ENCODE assay signal across 31 cellular contexts in genomic region chr2:191462370-191462769, GRCh38.
DNase-seq lines count a peak whose midpoint lies in the region; ATAC-seq, FAIRE-seq and TF ChIP-seq lines count a peak whose summit lies in the region.
"Had no signal": no experiment of that assay in that cellular context is flagged by ENCODE, and none has a peak within 500 bp of the region (broad histone marks: within the 10 kb centered on the region; RNA-seq: fewer than 3 reads in every experiment).

No MANE protein-coding gene starts in this region.

- H3K36me3 Mint-ChIP-seq in GM23338 (ENCODE audit: low read depth): no peaks in the 10 kb centered on the region
- H3K36me3 Mint-ChIP-seq: activated naive CD4-positive, alpha-beta T cell treated with anti-CD3 and anti-CD28 coated beads, Interleukin-2, amount 10 ng/mL, durations not matched to agents 7 days and 5 days had no signal

- H3F3A ChIP-seq in GM23338 (replicated peaks; ENCODE audit: low read depth): no peaks in the 10 kb centered on the region

- no peak overlapping the region for H3K27ac Mint-ChIP-seq in GM23338
- H3K27ac Mint-ChIP-seq: activated CD4-positive, alpha-beta memory T cell treated with anti-CD3 and anti-CD28 coated beads, Interleukin-2, amount 10 ng/mL, durations not matched to agents 7 days and 5 days; activated naive CD4-positive, alpha-beta T cell treated with anti-CD3 and anti-CD28 coated beads, Interleukin-2, amount 10 ng/mL, durations not matched to agents 7 days and 5 days; CD4-positive, alpha-beta T cell; nephron progenitor cell had no signal

- TF ChIP-seq POLR2A in adrenal gland (IDR thresholded peaks at IDR 0.05): no peak

- H3K79me2 ChIP-seq in GM23338 (replicated peaks; ENCODE audit: insufficient read depth): no peaks in the 10 kb centered on the region

- H3K4me1 Mint-ChIP-seq in GM23338: no peaks in the 10 kb centered on the region
- H3K4me1 Mint-ChIP-seq: activated CD4-positive, alpha-beta memory T cell treated with anti-CD3 and anti-CD28 coated beads, Interleukin-2, amount 10 ng/mL, durations not matched to agents 7 days and 5 days; activated naive CD4-positive, alpha-beta T cell treated with anti-CD3 and anti-CD28 coated beads, Interleukin-2, amount 10 ng/mL, durations not matched to agents 7 days and 5 days had no signal

- peaks cover 3% of the 10 kb centered on the region; the same call in 2 of the 3 replicates for H3K9me3 Mint-ChIP-seq in GM23338
- H3K9me3 Mint-ChIP-seq: activated CD4-positive, alpha-beta memory T cell treated with anti-CD3 and anti-CD28 coated beads, Interleukin-2, amount 10 ng/mL, durations not matched to agents 7 days and 5 days; activated naive CD4-positive, alpha-beta T cell treated with anti-CD3 and anti-CD28 coated beads, Interleukin-2, amount 10 ng/mL, durations not matched to agents 7 days and 5 days had no signal

- TF ChIP-seq CTCF in GM23338 (conservative IDR thresholded peaks at IDR 0.05; ENCODE audit: low read depth in 2 of 2) (no peak), bronchial epithelial cell (IDR thresholded peaks at IDR 0.05; ENCODE audit: insufficient read depth, low read length, severe bottlenecking) (no peak), adrenal gland (IDR thresholded peaks at IDR 0.05) (no peak)

- intact Hi-C loops in adrenal gland (cut with DNase I): no loop called here

- no peaks in the 10 kb centered on the region for H3K9me3 ChIP-seq in adrenal gland (replicated peaks in 1 of 3)
- H3K9me3 ChIP-seq: colonic mucosa, MG63, testis had no signal

- WGBS in adrenal gland, 4 donors: 74 to 90% (median 84%) methylated on average over 3 of the region's 3 CpGs

- DNase-seq in GM23338 (ENCODE audit: low spot score) (no peak), bronchial epithelial cell (ENCODE audit: low read depth) (no peak), left kidney (ENCODE audit: low read depth, low spot score) (peak; percentile 84), renal cortical epithelial cell (ENCODE audit: low read depth) (peak; percentile 98), adrenal gland (no peak)
- DNase-seq: activated CD4-positive, alpha-beta memory T cell treated with anti-CD3 and anti-CD28 coated beads, Interleukin-2, amount 10 ng/mL, durations not matched to agents 7 days and 5 days; activated CD8-positive, alpha-beta memory T cell treated with anti-CD3 and anti-CD28 coated beads, Interleukin-2, amount 50 U/mL, for 48 hours; activated naive CD4-positive, alpha-beta T cell treated with anti-CD3 and anti-CD28 coated beads, Interleukin-2, amount 10 ng/mL, durations not matched to agents 7 days and 5 days; amniotic stem cell; CD4-positive, alpha-beta T cell; colonic mucosa; effector memory CD4-positive, alpha-beta T cell; EL; islet precursor cell; KG1; MG63; NCI-H2029 treated with DMSO at 0.1 percent for 48 hours; NCI-H226; NCI-H82; nephron progenitor cell; stimulated activated CD4-positive, alpha-beta T cell treated with anti-CD3 and anti-CD28 coated beads, Interleukin-1b, Interleukin-23, amount 100 ng/mL, for 48 hours; stimulated activated naive CD8-positive, alpha-beta T cell treated with anti-CD3 and anti-CD28 coated beads, Interleukin-15, Interleukin-2, amounts not matched to agents 100 U/mL and 50 U/mL, for 24 hours; SW 1271; testis; uterus had no signal

- no peak overlapping the region for H3K4me2 ChIP-seq in GM23338

- H3K27me3 ChIP-seq in GM23338 (ENCODE audit: insufficient read depth): no peaks in the 10 kb centered on the region
- no peaks in the 10 kb centered on the region for H3K27me3 ChIP-seq in bronchial epithelial cell (ENCODE audit: control insufficient read depth, insufficient read depth, low read length)
- H3K27me3 ChIP-seq in adrenal gland: no peaks in the 10 kb centered on the region
- H3K27me3 ChIP-seq: breast epithelium, colonic mucosa, MG63, testis, uterus had no signal

- H3K4me1 ChIP-seq in GM23338 (ENCODE audit: insufficient read depth): no peaks in the 10 kb centered on the region
- H3K4me1 ChIP-seq in adrenal gland (replicated peaks in 1 of 2): peaks cover 0 to 16% of the 10 kb centered on the region in 2 donors
- H3K4me1 ChIP-seq: breast epithelium, colonic mucosa, testis, uterus had no signal

- no peak overlapping the region for H3K4me3 ChIP-seq in GM23338
- no peak overlapping the region for H3K4me3 ChIP-seq in bronchial epithelial cell (ENCODE audit: low read depth, low read length)
- no peak overlapping the region for H3K4me3 ChIP-seq in adrenal gland
- H3K4me3 ChIP-seq: breast epithelium, colonic mucosa, MG63, testis, uterus had no signal

- H3K27ac ChIP-seq in GM23338 (ENCODE audit: low read depth) (no peak overlapping the region), adrenal gland (no peak overlapping the region)
- H3K27ac ChIP-seq: colonic mucosa, epithelial cell of prostate, testis, uterus had no signal

- H3K9me2 ChIP-seq in GM23338 (ENCODE audit: insufficient read depth): no peaks in the 10 kb centered on the region

- H4K20me1 ChIP-seq in GM23338 (replicated peaks; ENCODE audit: insufficient read depth): no peaks in the 10 kb centered on the region

- H3K36me3 ChIP-seq in GM23338 (ENCODE audit: insufficient read depth): no peaks in the 10 kb centered on the region
- no peaks in the 10 kb centered on the region for H3K36me3 ChIP-seq in bronchial epithelial cell (ENCODE audit: control insufficient read depth, insufficient read depth, low read length)
- no peaks in the 10 kb centered on the region for H3K36me3 ChIP-seq in adrenal gland (replicated peaks in 1 of 2)
- H3K36me3 ChIP-seq: breast epithelium, colonic mucosa, MG63, uterus had no signal

- peak overlapping the region; percentile 2; the same call in 1 of the 2 replicates for H2AFZ ChIP-seq in GM23338

- peak; percentile 64 for FAIRE-seq in bronchial epithelial cell (lab: Jason Lieb, UNC)
- FAIRE-seq: GM18507 had no signal

- no peak overlapping the region for H3K4me3 Mint-ChIP-seq in GM23338
- H3K4me3 Mint-ChIP-seq: activated CD4-positive, alpha-beta memory T cell treated with anti-CD3 and anti-CD28 coated beads, Interleukin-2, amount 10 ng/mL, durations not matched to agents 7 days and 5 days; activated naive CD4-positive, alpha-beta T cell treated with anti-CD3 and anti-CD28 coated beads, Interleukin-2, amount 10 ng/mL, durations not matched to agents 7 days and 5 days; CD4-positive, alpha-beta T cell; nephron progenitor cell had no signal

- no peak for ATAC-seq in GM23338
- no peak for ATAC-seq in GM19463 (IDR thresholded peaks at IDR 0.05; ENCODE audit: unreplicated experiment)
- no peak for ATAC-seq in HG03025 (IDR thresholded peaks at IDR 0.05; ENCODE audit: low FRiP score, unreplicated experiment)
- ATAC-seq in HG03439 (IDR thresholded peaks at IDR 0.05; ENCODE audit: unreplicated experiment): no peak
- ATAC-seq: stimulated activated naive CD8-positive, alpha-beta T cell treated with anti-CD3 and anti-CD28 coated beads, Interleukin-15, Interleukin-2, amounts not matched to agents 100 U/mL and 50 U/mL, for 24 hours had no signal

- no peaks in the 10 kb centered on the region for H3K27me3 Mint-ChIP-seq in GM23338 (ENCODE audit: insufficient read depth, low read depth, poor library complexity)
- H3K27me3 Mint-ChIP-seq: activated naive CD4-positive, alpha-beta T cell treated with anti-CD3 and anti-CD28 coated beads, Interleukin-2, amount 10 ng/mL, durations not matched to agents 7 days and 5 days; CD4-positive, alpha-beta T cell had no signal

TF ChIP-seq in GM23338, 12 proteins besides CTCF, POLR2A, EP300 and RAD21:
- TF ChIP-seq STAT1 (IDR thresholded peaks at IDR 0.05; ENCODE audit: unreplicated experiment): no peak
- TF ChIP-seq EZH2 (IDR thresholded peaks at IDR 0.05; ENCODE audit: low read depth, unreplicated experiment): no peak
- TF ChIP-seq POLR2AphosphoS5 (IDR thresholded peaks at IDR 0.05; ENCODE audit: low read depth): no peak
- TF ChIP-seq ETS1 (IDR thresholded peaks at IDR 0.05): no peak
- TF ChIP-seq EZH2phosphoT487 (IDR thresholded peaks at IDR 0.05; ENCODE audit: unreplicated experiment): no peak
- TF ChIP-seq JUNB (IDR thresholded peaks at IDR 0.05; ENCODE audit: unreplicated experiment): no peak
- TF ChIP-seq REST (IDR thresholded peaks at IDR 0.05; ENCODE audit: unreplicated experiment): no peak

Comparison
In these comparisons a context has a peak if more than half of its experiments do, and no peak if none do; other contexts are left out.
1. DNase-seq: peak in left kidney (single experiment) and renal cortical epithelial cell (single experiment); none in GM23338 (single experiment), bronchial epithelial cell (single experiment) and adrenal gland (0 of 7).